In the genomic region with DNA sequence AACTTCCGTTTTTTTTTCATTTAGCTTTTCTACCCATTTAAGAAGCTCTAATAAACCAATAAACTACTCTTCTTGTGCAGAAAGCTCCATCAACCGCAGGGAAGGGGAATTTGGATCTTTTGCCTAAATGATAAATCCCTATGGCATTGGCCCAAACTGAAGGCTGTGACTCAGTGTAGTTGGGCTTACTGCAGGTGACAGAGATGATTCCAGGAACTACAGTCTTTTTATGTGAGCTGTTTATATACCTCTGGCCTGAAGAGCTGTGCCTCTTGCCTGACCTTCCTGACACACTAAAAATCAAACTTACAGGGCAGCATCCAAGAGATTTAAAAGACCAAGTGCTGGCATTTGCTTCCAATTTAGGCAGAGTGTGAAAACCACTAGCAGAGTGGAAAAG, we compare ENCODE assay signal across 1 cellular context.
TF ChIP-seq lines count a peak whose summit lies in the region.

No MANE protein-coding gene starts in this region.

TF ChIP-seq in HCT116, 20 proteins besides CTCF, POLR2A, EP300 and RAD21:
- TF ChIP-seq FOSL1 (IDR thresholded peaks at IDR 0.05; ENCODE audit: low read depth): peak; percentile 33; the same call in 1 of the 2 replicates
- peak; percentile 38; the same call in 1 of the 2 replicates for TF ChIP-seq JUND (IDR thresholded peaks at IDR 0.05)
- no peak for TF ChIP-seq CEBPB (IDR thresholded peaks at IDR 0.05; ENCODE audit: low read depth)
